Comparison of ENCODE assay signal across 24 cellular contexts in the genomic region with DNA sequence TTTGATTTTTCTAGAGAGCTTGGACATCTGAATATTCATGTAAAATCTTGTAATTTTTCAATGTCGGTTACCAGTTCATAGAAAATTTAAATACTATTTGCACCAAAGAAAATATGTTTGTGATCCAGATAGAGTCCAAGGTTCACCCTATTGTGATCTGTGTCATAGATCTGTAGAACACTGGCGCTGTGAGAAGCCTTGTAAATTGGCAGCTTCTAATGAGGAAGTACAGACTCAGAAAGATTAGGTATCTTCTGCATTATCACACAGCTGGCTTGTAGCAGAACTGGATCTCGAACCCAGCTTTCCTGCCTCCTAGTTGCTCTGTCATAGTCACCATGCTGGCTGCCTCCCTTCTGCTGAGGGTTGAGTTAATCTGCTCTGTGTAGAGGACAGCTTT.
"Had no signal": no experiment of that assay in that cellular context is flagged by ENCODE, and none has a peak within 500 bp of the region (broad histone marks: within the 10 kb centered on the region; RNA-seq: fewer than 3 reads in every experiment).

No MANE protein-coding gene starts in this region.

- H3K9me3 ChIP-seq: gastrocnemius medialis, prostate gland, right atrium auricular region, stomach, testis, tibial artery had no signal

- H3K27me3 ChIP-seq: neural progenitor cell, right atrium auricular region, testis, tibial artery had no signal

- FAIRE-seq: keratinocyte had no signal

- H3K4me3 ChIP-seq: dorsolateral prefrontal cortex, gastrocnemius medialis, lung, neural progenitor cell, prostate gland, right atrium auricular region, stomach, testis, tibial artery had no signal

- H3K4me1 ChIP-seq: gastrocnemius medialis, prostate gland, right atrium auricular region, stomach, testis, tibial artery had no signal

- H3K36me3 ChIP-seq: gastrocnemius medialis, neural progenitor cell, prostate gland, right atrium auricular region, stomach, tibial artery had no signal

- ATAC-seq: esophagus mucosa; gastrocnemius medialis; left lobe of liver; natural killer cell treated with Interleukin-12 subunit alpha and Interleukin-12 subunit beta and Interleukin-15 and Interleukin-18, amount 100 ng/mL, for 72 hours; sciatic nerve; stimulated activated effector memory CD8-positive, alpha-beta T cell treated with anti-CD3 and anti-CD28 coated beads, Interleukin-12 subunit alpha, Interleukin-12 subunit beta, amount 100 ng/mL, for 72 hours had no signal

- DNase-seq: dorsolateral prefrontal cortex; effector CD4-positive, alpha-beta T cell; endodermal cell; foreskin fibroblast; gastrocnemius medialis; head of caudate nucleus; naive B cell; stimulated activated CD4-positive, alpha-beta T cell treated with anti-CD3 and anti-CD28 coated beads, Interleukin-2, amount 100 ng/mL, for 24 hours; stimulated activated CD4-positive, alpha-beta T cell treated with anti-CD3 and anti-CD28 coated beads, Interleukin-4, amount 100 ng/mL, for 24 hours; stimulated activated naive CD4-positive, alpha-beta T cell treated with Interleukin-2 at 50 U/mL for 16 hours; stomach; testis; tibial artery had no signal

- H3K27ac ChIP-seq: dorsolateral prefrontal cortex, epithelial cell of prostate, gastrocnemius medialis, neural progenitor cell, prostate gland, right atrium auricular region, stomach, testis, tibial artery had no signal
